ENCODE assay signal across 29 cellular contexts in the genomic region with DNA sequence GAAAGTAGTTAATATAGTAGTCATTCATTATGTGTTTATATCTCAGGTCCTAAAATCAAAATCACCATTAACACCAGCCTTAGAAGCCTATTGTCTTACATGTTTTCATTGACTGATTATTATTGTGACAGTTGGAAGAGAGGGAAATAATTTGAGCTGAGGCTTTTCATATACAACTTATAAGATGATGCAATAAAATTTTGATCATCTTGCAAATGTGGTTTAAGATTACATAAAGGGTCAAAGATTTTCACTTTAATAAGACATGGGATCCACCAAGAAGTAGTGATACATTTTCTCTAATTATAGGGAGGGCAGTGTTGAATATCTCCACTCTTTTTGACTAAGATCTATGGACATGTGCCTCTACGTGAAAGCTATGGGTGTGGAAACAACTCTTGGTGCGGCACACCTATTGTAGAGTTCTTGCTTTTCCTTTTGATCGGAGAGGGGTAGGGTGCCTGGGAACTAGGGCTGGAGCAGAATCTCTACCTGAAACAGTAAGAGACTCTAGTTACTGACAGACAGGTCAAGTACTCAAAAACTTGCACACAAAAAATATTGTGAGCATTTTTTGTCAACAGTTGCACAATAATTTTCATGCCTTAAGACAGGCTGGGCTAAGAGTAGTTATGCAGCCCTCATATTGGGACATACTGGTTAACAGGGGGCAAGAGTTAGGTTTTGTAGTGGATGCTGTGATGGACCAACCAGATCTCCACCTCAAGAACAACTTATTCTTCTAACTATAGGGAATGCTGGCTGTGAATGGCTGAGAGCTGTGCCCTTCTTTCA.
"Had no signal": no experiment of that assay in that cellular context is flagged by ENCODE, and none has a peak within 500 bp of the region (broad histone marks: within the 10 kb centered on the region; RNA-seq: fewer than 3 reads in every experiment).

No MANE protein-coding gene starts in this region.

- H3K4me1 Mint-ChIP-seq: activated CD4-positive, alpha-beta T cell treated with anti-CD3 and anti-CD28 coated beads for 36 hours; activated CD4-positive, alpha-beta T cell treated with anti-CD3 and anti-CD28 coated beads, Interleukin-2, amount 10 ng/mL, durations not matched to agents 24 days and 14 days; activated T-helper 17 cell treated with anti-CD3 and anti-CD28 coated beads, Interleukin-2, amount 50 U/mL, for 72 hours; central memory CD8-positive, alpha-beta T cell; T-helper 17 cell had no signal

- H3K4me3 ChIP-seq: esophagus squamous epithelium had no signal

- ATAC-seq: activated CD4-positive, alpha-beta T cell treated with anti-CD3 and anti-CD28 coated beads for 36 hours; activated CD8-positive, alpha-beta T cell treated with anti-CD3 and anti-CD28 coated beads, Interleukin-2, amount 10 ng/mL, durations not matched to agents 7 days and 5 days; activated T-cell treated with anti-CD3 and anti-CD28 coated beads, Interleukin-2, amount 50 U/mL, for 4 hours; activated T-helper 17 cell treated with anti-CD3 and anti-CD28 coated beads, Interleukin-2, amount 50 U/mL, for 72 hours; effector memory CD8-positive, alpha-beta T cell; T-helper 17 cell had no signal

- H3K27me3 Mint-ChIP-seq: activated CD4-positive, alpha-beta memory T cell treated with anti-CD3 and anti-CD28 coated beads for 36 hours; activated CD4-positive, alpha-beta T cell treated with anti-CD3 and anti-CD28 coated beads, Interleukin-2, amount 10 ng/mL, durations not matched to agents 24 days and 14 days; activated T-helper 17 cell treated with anti-CD3 and anti-CD28 coated beads, Interleukin-2, amount 50 U/mL, for 72 hours; effector memory CD8-positive, alpha-beta T cell had no signal

- H3K36me3 Mint-ChIP-seq: activated CD4-positive, alpha-beta memory T cell treated with anti-CD3 and anti-CD28 coated beads for 36 hours; activated naive CD8-positive, alpha-beta T cell had no signal

- DNase-seq: activated CD4-positive, alpha-beta memory T cell treated with anti-CD3 and anti-CD28 coated beads for 36 hours; activated CD4-positive, alpha-beta T cell treated with anti-CD3 and anti-CD28 coated beads for 36 hours; activated CD4-positive, alpha-beta T cell treated with anti-CD3 and anti-CD28 coated beads, Interleukin-2, amount 10 ng/mL, durations not matched to agents 24 days and 14 days; activated CD4-positive, CD25-positive, alpha-beta regulatory T cell; activated CD4-positive, CD25-positive, alpha-beta regulatory T cell treated with anti-CD3 and anti-CD28 coated beads, Interleukin-2, amount 50 U/mL, for 72 hours; activated CD8-positive, alpha-beta T cell treated with anti-CD3 and anti-CD28 coated beads, Interleukin-2, amount 10 ng/mL, durations not matched to agents 7 days and 5 days; activated effector memory CD4-positive, alpha-beta T cell treated with Interleukin-2 at 50 U/mL for 16 hours; activated gamma-delta T cell treated with Interleukin-2 at 50 U/mL for 16 hours; activated naive CD4-positive, alpha-beta T cell treated with anti-CD3 and anti-CD28 coated beads, Interleukin-2, amount 50 U/mL, for 16 hours; activated naive CD4-positive, alpha-beta T cell treated with Interleukin-2 at 50 U/mL for 16 hours; activated T-cell treated with anti-CD3 and anti-CD28 coated beads, Interleukin-2, amount 50 U/mL, for 4 hours; amniotic stem cell; anterior cingulate cortex; brain microvascular endothelial cell; cortex of kidney; dermis blood vessel endothelial cell; effector CD4-positive, alpha-beta T cell; effector memory CD8-positive, alpha-beta T cell; esophagus squamous epithelium; head of caudate nucleus; T-helper 1 cell; T-helper 17 cell had no signal

- FAIRE-seq: astrocyte, bronchial epithelial cell, frontal cortex had no signal

- H3K9me3 Mint-ChIP-seq: activated CD4-positive, alpha-beta T cell treated with anti-CD3 and anti-CD28 coated beads, Interleukin-2, amount 10 ng/mL, durations not matched to agents 24 days and 14 days; activated T-cell treated with anti-CD3 and anti-CD28 coated beads, Interleukin-2, amount 50 U/mL, for 4 hours; activated T-helper 17 cell treated with anti-CD3 and anti-CD28 coated beads, Interleukin-2, amount 50 U/mL, for 72 hours; central memory CD8-positive, alpha-beta T cell; effector memory CD8-positive, alpha-beta T cell; T-helper 2 cell treated with Interferon-gamma antibody and Interleukin-4, amounts not matched to agents 5 μg/mL and 100 μg/mL, for 36 hours had no signal

- H3K4me3 Mint-ChIP-seq: activated CD4-positive, alpha-beta memory T cell treated with anti-CD3 and anti-CD28 coated beads for 36 hours; activated CD4-positive, alpha-beta T cell treated with anti-CD3 and anti-CD28 coated beads for 36 hours; activated CD4-positive, alpha-beta T cell treated with anti-CD3 and anti-CD28 coated beads, Interleukin-2, amount 10 ng/mL, durations not matched to agents 24 days and 14 days; activated CD8-positive, alpha-beta T cell treated with anti-CD3 and anti-CD28 coated beads, Interleukin-2, amount 10 ng/mL, durations not matched to agents 7 days and 5 days; activated naive CD8-positive, alpha-beta T cell; activated T-cell treated with anti-CD3 and anti-CD28 coated beads, Interleukin-2, amount 50 U/mL, for 4 hours; activated T-helper 17 cell treated with anti-CD3 and anti-CD28 coated beads, Interleukin-2, amount 50 U/mL, for 72 hours; central memory CD8-positive, alpha-beta T cell; effector memory CD8-positive, alpha-beta T cell; T-helper 17 cell; T-helper 2 cell treated with Interferon-gamma antibody and Interleukin-4, amounts not matched to agents 5 μg/mL and 100 μg/mL, for 36 hours had no signal

- H3K27ac Mint-ChIP-seq: activated CD4-positive, alpha-beta memory T cell treated with anti-CD3 and anti-CD28 coated beads for 36 hours; activated CD4-positive, alpha-beta T cell treated with anti-CD3 and anti-CD28 coated beads for 36 hours; activated CD4-positive, alpha-beta T cell treated with anti-CD3 and anti-CD28 coated beads, Interleukin-2, amount 10 ng/mL, durations not matched to agents 24 days and 14 days; activated CD8-positive, alpha-beta T cell treated with anti-CD3 and anti-CD28 coated beads, Interleukin-2, amount 10 ng/mL, durations not matched to agents 7 days and 5 days; activated naive CD8-positive, alpha-beta T cell; activated T-helper 17 cell treated with anti-CD3 and anti-CD28 coated beads, Interleukin-2, amount 50 U/mL, for 72 hours; effector memory CD8-positive, alpha-beta T cell; T-helper 17 cell; T-helper 2 cell treated with Interferon-gamma antibody and Interleukin-4, amounts not matched to agents 5 μg/mL and 100 μg/mL, for 36 hours had no signal

- H3K27me3 ChIP-seq: brain microvascular endothelial cell, esophagus squamous epithelium had no signal

- H3K27ac ChIP-seq: brain microvascular endothelial cell, esophagus squamous epithelium had no signal

- H3K9me3 ChIP-seq: esophagus squamous epithelium had no signal

- H3K36me3 ChIP-seq: brain microvascular endothelial cell, esophagus squamous epithelium had no signal
